ENCODE assay signal across 8 cellular contexts in the genomic region with DNA sequence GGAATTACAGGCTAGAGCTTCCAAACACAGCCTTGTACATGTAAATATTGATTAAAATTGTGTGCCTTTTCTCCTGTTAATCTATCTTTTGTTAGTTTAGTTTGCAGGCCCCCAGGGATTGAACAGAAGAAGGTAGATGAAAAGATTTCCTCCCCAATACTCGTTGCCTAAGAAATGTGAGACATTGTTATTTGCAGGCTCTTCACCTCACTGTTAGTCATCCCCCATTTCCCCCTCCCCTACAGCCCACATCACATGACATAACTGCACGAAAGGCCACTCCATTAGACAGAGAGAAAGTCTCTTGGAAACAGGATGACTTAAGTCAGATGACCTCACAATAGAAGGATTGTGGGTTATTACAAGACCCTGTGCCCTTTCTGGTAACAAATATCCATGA. TPM values are rescaled to one million over a fixed set of nuclear protein-coding genes. Genes with fewer than 3 reads are reported as not detected.
DNase-seq lines count a peak whose midpoint lies in the region; ATAC-seq, FAIRE-seq and TF ChIP-seq lines count a peak whose summit lies in the region.

No MANE protein-coding gene starts in this region.

- H3K4me1 Mint-ChIP-seq in type B pancreatic cell (ENCODE audit: unreplicated experiment): peaks cover 19% of the 10 kb centered on the region

- no peak overlapping the region for H3K4me3 ChIP-seq in right cardiac atrium (ENCODE audit: low read length)

- WGBS in right cardiac atrium: 4% methylated on average over 2 of the region's 2 CpGs

- no peak for FAIRE-seq in H54 (lab: Jason Lieb, UNC)

- DNase-seq in NCI-H345 (lab: John Stamatoyannopoulos, UW) (peak; percentile 64), NCI-H345 treated with DMSO at 0.1 percent for 48 hours (lab: John Stamatoyannopoulos, UW; ENCODE audit: unreplicated experiment) (no peak), T1000 (lab: John Stamatoyannopoulos, UW) (peak; percentile 40), right cardiac atrium (peak in 1 of 3 donors; percentile 24), type B pancreatic cell (ENCODE audit: extremely low spot score, unreplicated experiment) (no peak), H54 (ENCODE audit: insufficient read length, low spot score) (no peak)

- peak overlapping the region; percentile 51 for H3K4me3 Mint-ChIP-seq in type B pancreatic cell

- no peaks in the 10 kb centered on the region for H3K4me1 ChIP-seq in right cardiac atrium (ENCODE audit: control insufficient read depth, insufficient read depth, low read length)

- peaks cover 10% of the 10 kb centered on the region for H3K9me3 Mint-ChIP-seq in type B pancreatic cell

- peaks cover 11% of the 10 kb centered on the region for H3K27me3 Mint-ChIP-seq in type B pancreatic cell

- no peaks in the 10 kb centered on the region for H3K9me3 ChIP-seq in right cardiac atrium (ENCODE audit: control insufficient read depth, low read length)

- H3K36me3 Mint-ChIP-seq in type B pancreatic cell: peaks cover 3% of the 10 kb centered on the region

- intact Hi-C loops in right cardiac atrium (cut with DNase I): loop anchor here in 3 of 4 donors (10.0 kb wide), 2 partner anchors 439 to 449 kb away; no protein-coding TSS in a partner anchor

- TF ChIP-seq POLR2A in H54 (IDR thresholded peaks at IDR 0.05; ENCODE audit: low read depth, low read length): no peak

- no peak overlapping the region for H3K27ac ChIP-seq in right cardiac atrium (ENCODE audit: low read length)

- peak overlapping the region; percentile 73 for H3K27ac Mint-ChIP-seq in type B pancreatic cell

- no peaks in the 10 kb centered on the region for H3K27me3 ChIP-seq in right cardiac atrium (ENCODE audit: control insufficient read depth, insufficient read depth)

- ATAC-seq in right cardiac atrium (peak; percentile 72 to 87), GM21390 (IDR thresholded peaks at IDR 0.05; ENCODE audit: unreplicated experiment) (no peak), HG03139 (IDR thresholded peaks at IDR 0.05; ENCODE audit: unreplicated experiment) (no peak)

- TF ChIP-seq CTCF in type B pancreatic cell (conservative IDR thresholded peaks at IDR 0.05): no peak

RNA-seq across cellular contexts. Expression of a gene that starts 13.3 kb away (rescaled TPM):
- total RNA-seq in right cardiac atrium: 10 to 100 TPM; 20.1 to 39.9 (median 23.1) TPM
- 4.1 TPM for polyA plus RNA-seq in right cardiac atrium
- total RNA-seq in type B pancreatic cell (ENCODE audit: low replicate concordance): 22.4 and 52.7 TPM in 2 replicates

Comparison
In these comparisons a context has a peak if more than half of its experiments do, and no peak if none do; other contexts are left out.
1. DNase-seq: peak in NCI-H345 (single experiment) and T1000 (single experiment); none in NCI-H345 treated with DMSO at 0.1 percent for 48 hours (single experiment), type B pancreatic cell (single experiment) and H54 (single experiment).
2. ATAC-seq: peak in right cardiac atrium (2 of 2); none in GM21390 (single experiment) and HG03139 (single experiment).